In the genomic region with DNA sequence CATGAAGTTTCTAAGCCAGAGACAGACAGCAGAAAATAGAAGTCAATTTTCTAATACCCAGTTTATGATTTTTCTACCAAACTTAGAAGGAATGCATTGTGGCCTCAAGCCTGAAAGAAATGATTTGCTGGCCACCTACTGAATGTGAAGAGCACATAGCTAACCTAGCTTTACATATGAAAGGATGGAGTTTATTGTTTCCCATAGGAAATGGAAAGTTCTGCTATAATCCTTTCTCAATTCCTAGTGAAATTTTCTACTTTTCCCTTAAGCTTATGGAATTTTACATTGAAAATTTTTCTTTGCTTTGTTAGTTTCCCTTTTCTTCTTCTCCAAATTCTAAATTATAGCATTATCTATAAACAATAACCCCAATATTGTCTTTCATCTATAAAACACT, we compare ENCODE assay signal across 18 cellular contexts.
DNase-seq lines count a peak whose midpoint lies in the region; ATAC-seq, FAIRE-seq and TF ChIP-seq lines count a peak whose summit lies in the region.
"Had no signal": no experiment of that assay in that cellular context is flagged by ENCODE, and none has a peak within 500 bp of the region (broad histone marks: within the 10 kb centered on the region; RNA-seq: fewer than 3 reads in every experiment).

No MANE protein-coding gene starts in this region.

- TF ChIP-seq CTCF in HCT116 (IDR thresholded peaks at IDR 0.05 in 2 of 3, conservative IDR thresholded peaks at IDR 0.05 in 1 of 3; ENCODE audit: borderline replicate concordance in 1 of 3, insufficient read depth in 1 of 3, low read depth in 2 of 3, low read length in 2 of 3): no peak
- TF ChIP-seq CTCF in Loucy (conservative IDR thresholded peaks at IDR 0.05; ENCODE audit: low read length): no peak
- TF ChIP-seq CTCF in nephron (IDR thresholded peaks at IDR 0.05; ENCODE audit: unreplicated experiment in 3 of 3): no peak
- TF ChIP-seq CTCF in GM13976 (IDR thresholded peaks at IDR 0.05; ENCODE audit: borderline replicate concordance, control extremely low read depth, extremely low read depth, insufficient read depth, missing control alignments): no peak

- H3K9me2 ChIP-seq in HCT116 (ENCODE audit: insufficient read depth) (no peaks in the 10 kb centered on the region), Loucy (replicated peaks; ENCODE audit: low read depth, low read length) (no peaks in the 10 kb centered on the region)

- POLR2A ChIA-PET in HCT116 (lab: Charles Lee): no interaction called here

- no peaks in the 10 kb centered on the region for H4K20me1 ChIP-seq in HCT116 (ENCODE audit: insufficient read depth)
- no peaks in the 10 kb centered on the region for H4K20me1 ChIP-seq in Loucy (ENCODE audit: insufficient read depth, low read length, poor library complexity, severe bottlenecking)

- no peak overlapping the region for H3K4me3 ChIP-seq in HCT116 (replicated peaks in 1 of 2; ENCODE audit: low read depth in 1 of 2, low read length in 2 of 2)
- H3K4me3 ChIP-seq in Loucy (ENCODE audit: low read length, poor library complexity, severe bottlenecking): no peak overlapping the region
- H3K4me3 ChIP-seq: A549 had no signal

- CTCF ChIA-PET in HCT116 (lab: Charles Lee): interaction anchor here (1.3 kb wide), 1 partner anchor 325 kb away, joined by 4 read pairs; no protein-coding TSS in a partner anchor

- in situ Hi-C loops in GM13976 (cut with MboI; ENCODE audit: low sequenced_read_pairs, unreplicated experiment): no loop called here

- intact Hi-C loops in HCT116 (cut with micrococcal nuclease): no loop called here

- H3K27ac ChIP-seq in HCT116 (ENCODE audit: low read depth, low read length): peak overlapping the region; percentile 82; the same call in 1 of the 2 replicates
- H3K27ac ChIP-seq: 22Rv1, A549, C4-2B had no signal

- TF ChIP-seq RAD21 in HCT116 (IDR thresholded peaks at IDR 0.05; ENCODE audit: low read depth): no peak

- H3K4me1 Mint-ChIP-seq in nephron: peaks cover 6% of the 10 kb centered on the region

- FAIRE-seq in G401.6 (lab: Jason Lieb, UNC): peak; percentile 87
- FAIRE-seq: A549, D721Med, GM12892, H54 had no signal

- DNase-seq in HCT116 (ENCODE audit: low read depth, low spot score): no peak
- DNase-seq in stimulated activated CD4-positive, alpha-beta T cell treated with anti-CD3 and anti-CD28 coated beads, Interleukin-2, amount 100 ng/mL, for 24 hours: no peak
- DNase-seq in activated CD4-positive, alpha-beta T cell treated with anti-CD3 and anti-CD28 coated beads, Interleukin-2, amount 50 U/mL, for 48 hours: no peak
- DNase-seq in GM13976 (ENCODE audit: low spot score): no peak
- DNase-seq: AML-193; Caco-2; CD4-positive, alpha-beta T cell; GDM1 had no signal

- H3K79me2 ChIP-seq in HCT116 (ENCODE audit: insufficient read depth, low read length) (peaks cover 76% of the 10 kb centered on the region), Loucy (ENCODE audit: insufficient read depth, low read length) (no peaks in the 10 kb centered on the region)

- peaks cover 3% of the 10 kb centered on the region for H3K36me3 Mint-ChIP-seq in nephron (ENCODE audit: low read depth)

- RAD21 ChIA-PET in HCT116 (lab: Charles Lee; ENCODE audit: low non-redundant PET in 1 of 2, low total read pairs in 2 of 2, uncharacterized antibody in 2 of 2, unreplicated experiment in 2 of 2): no interaction called here

- no peaks in the 10 kb centered on the region for H3F3A ChIP-seq in Loucy (ENCODE audit: low read depth)

- TF ChIP-seq POLR2A in HCT116 (IDR thresholded peaks at IDR 0.05; ENCODE audit: borderline replicate concordance, extremely low read depth, insufficient read depth, insufficient read length): no peak

- no peak for ATAC-seq in HCT116
- no peak for ATAC-seq in HG02759 (IDR thresholded peaks at IDR 0.05; ENCODE audit: unreplicated experiment)
- ATAC-seq: A549 had no signal

- no TSS peak for BruUV-seq in HCT116 (replicated peaks; lab: Mats Ljungman, UMichigan)

- H3K27me3 ChIP-seq in HCT116 (ENCODE audit: insufficient read depth, low read length): no peaks in the 10 kb centered on the region
- no peaks in the 10 kb centered on the region for H3K27me3 ChIP-seq in Loucy (ENCODE audit: insufficient read depth, low read length, poor library complexity, severe bottlenecking)

- peaks cover 3% of the 10 kb centered on the region for H3K9me3 Mint-ChIP-seq in nephron

- H3K9ac ChIP-seq in HCT116 (ENCODE audit: low read length) (peak overlapping the region; percentile 32; the same call in 1 of the 2 replicates), Loucy (ENCODE audit: low read depth, low read length, poor library complexity, severe bottlenecking) (no peak overlapping the region)

- H3K36me3 ChIP-seq in HCT116 (ENCODE audit: control insufficient read depth in 1 of 2, insufficient read depth in 2 of 2, low read length in 2 of 2) (peaks cover 0 to 76% of the 10 kb centered on the region in 2 experiments; a peak in 2 of 4 replicates), Loucy (ENCODE audit: insufficient read depth, low read length) (no peaks in the 10 kb centered on the region)

- H3K4me3 Mint-ChIP-seq in nephron: no peak overlapping the region
- H3K4me3 Mint-ChIP-seq: CD4-positive, alpha-beta T cell had no signal

- H2AFZ ChIP-seq in HCT116 (ENCODE audit: low read depth, low read length, poor library complexity, severe bottlenecking): no peak overlapping the region
- H2AFZ ChIP-seq in Loucy (ENCODE audit: low read length): 0 out of 2 replicates have a peak overlapping the region, but pooled peaks have one; percentile 28

- H3K9me3 ChIP-seq in HCT116 (ENCODE audit: control insufficient read depth in 1 of 2, insufficient read depth in 1 of 2, low read depth in 1 of 2, low read length in 2 of 2): no peaks in the 10 kb centered on the region
- no peaks in the 10 kb centered on the region for H3K9me3 ChIP-seq in Loucy (ENCODE audit: insufficient read depth, low read depth, low read length)
- H3K9me3 ChIP-seq: A549 had no signal

- H3K27me3 Mint-ChIP-seq in nephron (ENCODE audit: low read depth): peaks cover 4% of the 10 kb centered on the region
- H3K27me3 Mint-ChIP-seq: CD4-positive, alpha-beta T cell had no signal

- peaks cover 27 to 87% of the 10 kb centered on the region in 2 experiments for H3K4me1 ChIP-seq in HCT116 (ENCODE audit: control insufficient read depth in 1 of 2, insufficient read depth in 2 of 2, low read length in 2 of 2)
- no peaks in the 10 kb centered on the region for H3K4me1 ChIP-seq in Loucy (ENCODE audit: insufficient read depth, low read length, poor library complexity, severe bottlenecking)

- peak overlapping the region; percentile 78 to 82 (median 79) for H3K27ac Mint-ChIP-seq in nephron
- H3K27ac Mint-ChIP-seq: CD4-positive, alpha-beta T cell had no signal

- H3K4me2 ChIP-seq in HCT116 (ENCODE audit: low read length): peak overlapping the region; percentile 48; the same call in 1 of the 2 replicates
- H3K4me2 ChIP-seq in Loucy (ENCODE audit: low read depth, low read length, poor library complexity, severe bottlenecking): no peak overlapping the region
- H3K4me2 ChIP-seq: A549 had no signal

TF ChIP-seq in HCT116, 20 proteins besides CTCF, POLR2A, EP300 and RAD21:
- no peak for TF ChIP-seq ZNF274 (IDR thresholded peaks at IDR 0.05; ENCODE audit: low read depth, low read length)
- TF ChIP-seq EZH2 (IDR thresholded peaks at IDR 0.05): no peak
- TF ChIP-seq SP1 (IDR thresholded peaks at IDR 0.05; ENCODE audit: low read depth): no peak
- TF ChIP-seq, protein P1, sequence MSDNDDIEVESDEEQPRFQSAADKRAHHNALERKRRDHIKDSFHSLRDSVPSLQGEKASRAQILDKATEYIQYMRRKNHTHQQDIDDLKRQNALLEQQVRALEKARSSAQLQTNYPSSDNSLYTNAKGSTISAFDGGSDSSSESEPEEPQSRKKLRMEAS (IDR thresholded peaks at IDR 0.05): no peak
- TF ChIP-seq CEBPB (IDR thresholded peaks at IDR 0.05; ENCODE audit: low read depth): no peak
- no peak for TF ChIP-seq JUND (IDR thresholded peaks at IDR 0.05)
- TF ChIP-seq SIN3A (IDR thresholded peaks at IDR 0.05; ENCODE audit: low read depth): no peak
- no peak for TF ChIP-seq SRF (IDR thresholded peaks at IDR 0.05; ENCODE audit: low read depth)
- TF ChIP-seq ZFX (IDR thresholded peaks at IDR 0.05): no peak
- TF ChIP-seq, protein P2, sequence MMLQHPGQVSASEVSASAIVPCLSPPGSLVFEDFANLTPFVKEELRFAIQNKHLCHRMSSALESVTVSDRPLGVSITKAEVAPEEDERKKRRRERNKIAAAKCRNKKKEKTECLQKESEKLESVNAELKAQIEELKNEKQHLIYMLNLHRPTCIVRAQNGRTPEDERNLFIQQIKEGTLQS (IDR thresholded peaks at IDR 0.05): no peak
- no peak for TF ChIP-seq CBX3 (IDR thresholded peaks at IDR 0.05; ENCODE audit: low read depth)
